Comparison of ENCODE assay signal across 9 cellular contexts in the genomic region with DNA sequence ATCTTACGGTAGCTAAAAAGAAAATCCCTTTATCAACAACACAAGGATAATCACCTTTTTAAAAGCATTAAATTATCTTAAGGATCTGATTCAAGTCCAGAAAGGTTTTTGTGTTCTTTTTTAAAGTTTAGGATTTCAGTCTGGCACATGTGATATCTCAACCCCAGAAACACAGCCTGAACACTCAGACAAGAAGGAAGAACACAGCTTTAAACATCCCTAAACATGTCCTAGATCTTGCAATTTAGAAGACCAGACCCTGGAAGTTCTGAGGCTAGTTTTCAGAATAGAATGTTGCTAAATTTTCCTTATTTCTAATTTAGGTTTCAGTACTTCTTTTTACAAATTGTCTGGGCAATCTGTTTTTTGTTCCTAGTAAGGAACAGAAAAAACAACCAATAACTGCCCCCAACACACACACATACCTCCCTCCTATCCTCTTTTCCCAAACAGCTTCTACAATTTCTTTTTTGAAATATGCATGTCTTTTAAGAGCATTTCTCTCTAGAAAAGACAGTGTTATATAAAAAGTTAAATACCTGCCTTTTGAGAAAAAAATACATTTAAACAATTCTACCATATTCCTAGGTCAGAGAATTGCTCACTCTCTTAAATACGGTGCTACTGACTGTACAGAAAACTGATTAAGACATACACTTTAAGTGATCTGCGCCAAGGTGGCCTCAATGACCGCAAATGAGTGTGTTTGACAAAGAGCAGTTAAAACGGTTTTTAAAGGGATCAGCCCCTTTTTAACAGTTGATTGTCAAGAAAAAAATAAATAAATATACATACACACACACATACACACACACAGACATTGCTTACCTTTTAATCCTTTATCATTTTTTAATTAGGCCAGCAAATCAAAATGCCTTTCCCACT. TPM values are rescaled to one million over a fixed set of nuclear protein-coding genes. Genes with fewer than 3 reads are reported as not detected.
DNase-seq lines count a peak whose midpoint lies in the region; ATAC-seq and TF ChIP-seq lines count a peak whose summit lies in the region.
"Had no signal": no experiment of that assay in that cellular context is flagged by ENCODE, and none has a peak within 500 bp of the region (broad histone marks: within the 10 kb centered on the region; RNA-seq: fewer than 3 reads in every experiment).

No MANE protein-coding gene starts in this region.

- no peak for DNase-seq in CD14-positive monocyte (ENCODE audit: low spot score)
- peak; percentile 71 for DNase-seq in NAMALWA (ENCODE audit: low spot score)
- no peak for DNase-seq in type B pancreatic cell (ENCODE audit: extremely low spot score, unreplicated experiment)
- DNase-seq in effector memory CD8-positive, alpha-beta T cell, result no peak
- no peak for DNase-seq in AML-193 (lab: John Stamatoyannopoulos, UW)

- ATAC-seq in effector memory CD8-positive, alpha-beta T cell (replicated peaks), result no peak
- ATAC-seq in HG02852 (IDR thresholded peaks at IDR 0.05; ENCODE audit: unreplicated experiment), result no peak
- ATAC-seq: mucosa of descending colon had no signal

- H3K4me1 Mint-ChIP-seq in CD14-positive monocyte (peaks cover 43% of the 10 kb centered on the region), type B pancreatic cell (ENCODE audit: unreplicated experiment) (peaks cover 10% of the 10 kb centered on the region)
- H3K4me1 Mint-ChIP-seq in dendritic cell treated with granulocyte-macrophage colony-stimulating factor and Interleukin-4, amounts not matched to agents 40 ng/mL and 50 ng/mL, for 4 days (ENCODE audit: low read depth), result peaks cover 40% of the 10 kb centered on the region
- peaks cover 0 to 5% of the 10 kb centered on the region in 2 donors for H3K4me1 Mint-ChIP-seq in effector memory CD8-positive, alpha-beta T cell (ENCODE audit: low read depth in 2 of 2)

- H3K4me3 Mint-ChIP-seq in CD14-positive monocyte (peak overlapping the region; percentile 82 to 96), type B pancreatic cell (no peak overlapping the region)
- H3K4me3 Mint-ChIP-seq in dendritic cell treated with granulocyte-macrophage colony-stimulating factor and Interleukin-4, amounts not matched to agents 40 ng/mL and 50 ng/mL, for 4 days, result peak overlapping the region; percentile 71
- H3K4me3 Mint-ChIP-seq in effector memory CD8-positive, alpha-beta T cell, result peak overlapping the region in 1 of 2 donors; percentile 25

- H3K27me3 Mint-ChIP-seq in CD14-positive monocyte (ENCODE audit: low read depth in 3 of 3), result peaks cover 5 to 13% (median 10%) of the 10 kb centered on the region in 3 donors
- H3K27me3 Mint-ChIP-seq in dendritic cell treated with granulocyte-macrophage colony-stimulating factor and Interleukin-4, amounts not matched to agents 40 ng/mL and 50 ng/mL, for 4 days, result peaks cover 32% of the 10 kb centered on the region
- H3K27me3 Mint-ChIP-seq in type B pancreatic cell, result no peaks in the 10 kb centered on the region
- H3K27me3 Mint-ChIP-seq in effector memory CD8-positive, alpha-beta T cell, result peaks cover 0 to 39% of the 10 kb centered on the region in 2 donors

- peak overlapping the region; percentile 99 for H3K27ac ChIP-seq in muscle layer of duodenum (ENCODE audit: low read length)

- peaks cover 0 to 3% (median 0%) of the 10 kb centered on the region in 7 donors for H3K9me3 Mint-ChIP-seq in CD14-positive monocyte
- no peaks in the 10 kb centered on the region for H3K9me3 Mint-ChIP-seq in dendritic cell treated with granulocyte-macrophage colony-stimulating factor and Interleukin-4, amounts not matched to agents 40 ng/mL and 50 ng/mL, for 4 days
- H3K9me3 Mint-ChIP-seq in type B pancreatic cell, result no peaks in the 10 kb centered on the region
- H3K9me3 Mint-ChIP-seq in effector memory CD8-positive, alpha-beta T cell, result peaks cover 0 to 2% of the 10 kb centered on the region in 2 donors

- peak overlapping the region; percentile 69 to 86 for H3K4me3 ChIP-seq in muscle layer of duodenum (ENCODE audit: low read depth in 1 of 2, low read length in 2 of 2)

- H3K27me3 ChIP-seq in muscle layer of duodenum (ENCODE audit: low read depth, low read length), result no peaks in the 10 kb centered on the region

- H3K36me3 ChIP-seq in muscle layer of duodenum (ENCODE audit: control insufficient read depth in 1 of 2, insufficient read depth in 2 of 2, low read length in 2 of 2), result peaks cover 0 to 4% of the 10 kb centered on the region in 2 donors

- no peak overlapping the region for H3K27ac Mint-ChIP-seq in CD14-positive monocyte
- H3K27ac Mint-ChIP-seq in dendritic cell treated with granulocyte-macrophage colony-stimulating factor and Interleukin-4, amounts not matched to agents 40 ng/mL and 50 ng/mL, for 4 days, result peak overlapping the region; percentile 63
- no peak overlapping the region for H3K27ac Mint-ChIP-seq in type B pancreatic cell
- no peak overlapping the region for H3K27ac Mint-ChIP-seq in effector memory CD8-positive, alpha-beta T cell

- no peaks in the 10 kb centered on the region for H3K4me1 ChIP-seq in muscle layer of duodenum (ENCODE audit: control insufficient read depth in 1 of 2, insufficient read depth in 2 of 2, low read length in 2 of 2)

- H3K36me3 Mint-ChIP-seq in CD14-positive monocyte (peaks cover 2 to 4% of the 10 kb centered on the region in 2 donors), type B pancreatic cell (no peaks in the 10 kb centered on the region)
- H3K36me3 Mint-ChIP-seq in dendritic cell treated with granulocyte-macrophage colony-stimulating factor and Interleukin-4, amounts not matched to agents 40 ng/mL and 50 ng/mL, for 4 days (ENCODE audit: low read depth), result no peaks in the 10 kb centered on the region
- no peaks in the 10 kb centered on the region for H3K36me3 Mint-ChIP-seq in effector memory CD8-positive, alpha-beta T cell (ENCODE audit: insufficient read depth)

- intact Hi-C loops in CD14-positive monocyte (cut with micrococcal nuclease), result loop anchor here in 1 of 2 donors (10.0 kb wide), 1 partner anchor 101 kb away; no protein-coding TSS in a partner anchor
- intact Hi-C loops in dendritic cell treated with granulocyte-macrophage colony-stimulating factor and Interleukin-4, amounts not matched to agents 40 ng/mL and 50 ng/mL, for 4 days (cut with micrococcal nuclease), result no loop called here

- no peaks in the 10 kb centered on the region for H3K9me3 ChIP-seq in muscle layer of duodenum (ENCODE audit: control insufficient read depth in 1 of 2, low read length in 2 of 2)
- H3K9me3 ChIP-seq: mucosa of descending colon had no signal

- no peak for TF ChIP-seq CTCF in CD14-positive monocyte (IDR thresholded peaks at IDR 0.05)
- TF ChIP-seq CTCF in type B pancreatic cell (conservative IDR thresholded peaks at IDR 0.05), result no peak

RNA-seq across cellular contexts. Expression of a gene that starts 0.8 kb away (rescaled TPM):
- not detected for polyA plus RNA-seq in CD14-positive monocyte
- 37.4 and 63.0 TPM in 2 replicates for total RNA-seq in type B pancreatic cell (ENCODE audit: low replicate concordance)
